Comparison of ENCODE assay signal across 12 cellular contexts in the genomic region with DNA sequence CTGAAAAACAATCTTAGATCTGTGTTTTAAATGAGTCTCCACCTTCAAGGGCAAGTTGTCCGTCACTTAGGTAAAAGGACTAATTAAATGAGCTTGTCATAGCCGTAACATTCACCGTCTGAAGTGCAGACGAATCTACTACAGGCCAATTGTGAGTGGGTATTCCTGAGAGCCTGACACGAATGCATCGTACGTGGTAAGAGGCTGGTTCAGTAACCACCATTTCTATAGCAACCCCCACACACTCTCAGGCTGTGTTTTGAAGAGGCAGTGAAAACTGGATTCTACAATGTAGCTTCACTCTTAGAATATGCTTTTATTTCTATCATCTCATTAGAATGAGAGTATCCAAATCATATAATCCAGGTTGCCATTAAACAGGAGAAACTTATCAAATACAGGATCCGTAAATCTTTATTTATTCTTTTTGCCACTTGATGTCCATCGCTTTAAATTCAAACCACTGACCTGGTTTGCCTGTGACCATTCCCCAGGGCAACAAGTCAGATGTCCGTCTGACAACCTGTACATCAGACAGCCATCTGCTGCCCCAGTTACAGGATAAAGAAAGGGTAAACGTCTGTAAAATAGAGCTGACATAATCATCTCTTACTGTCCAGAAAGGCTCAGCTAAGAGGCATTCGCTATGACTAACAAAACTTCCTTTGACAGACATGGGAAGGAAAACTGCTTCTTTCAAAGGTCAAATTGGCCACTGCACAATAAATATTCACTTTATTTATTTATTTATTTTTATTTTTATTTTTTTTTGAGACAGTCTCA.
DNase-seq lines count a peak whose midpoint lies in the region; ATAC-seq and TF ChIP-seq lines count a peak whose summit lies in the region.
"Had no signal": no experiment of that assay in that cellular context is flagged by ENCODE, and none has a peak within 500 bp of the region (broad histone marks: within the 10 kb centered on the region; RNA-seq: fewer than 3 reads in every experiment).

No MANE protein-coding gene starts in this region.

- H3K4me1 Mint-ChIP-seq in neural crest cell = peaks cover 6% of the 10 kb centered on the region
- H3K4me1 Mint-ChIP-seq: mesothelial cell of epicardium had no signal

- peak; percentile 49 for DNase-seq in EH (ENCODE audit: low read depth)
- DNase-seq in NCI-H128 (lab: John Stamatoyannopoulos, UW; ENCODE audit: unreplicated experiment) = peak; percentile 15
- DNase-seq in central memory CD4-positive, alpha-beta T cell = peak; percentile 30
- DNase-seq in neural crest cell (ENCODE audit: low read depth, low spot score) = no peak
- no peak for DNase-seq in KG1 (lab: John Stamatoyannopoulos, UW)
- DNase-seq in mesenteric fat pad (ENCODE audit: low spot score) = no peak
- DNase-seq: hippocampal formation, NCI-H1694 treated with DMSO at 0.1 percent for 48 hours, right lobe of liver had no signal

- H3K27ac Mint-ChIP-seq in neural crest cell (ENCODE audit: unreplicated experiment) = peak overlapping the region; percentile 46
- H3K27ac Mint-ChIP-seq: activated T-helper 2 cell treated with anti-CD3 and anti-CD28 coated beads, Interferon-gamma antibody, Interleukin-2, Interleukin-4, amounts not matched to agents 10 μg/mL and 5 μg/mL and 100 μg/mL, durations not matched to agents 14 hours and 24 hours and 36 hours; mesothelial cell of epicardium had no signal

- no peaks in the 10 kb centered on the region for H3K27me3 Mint-ChIP-seq in neural crest cell (ENCODE audit: low read depth)

- no peak for TF ChIP-seq CTCF in neural crest cell (conservative IDR thresholded peaks at IDR 0.05)

- H3K9me3 Mint-ChIP-seq in neural crest cell = no peaks in the 10 kb centered on the region
- H3K9me3 Mint-ChIP-seq: activated T-helper 2 cell treated with anti-CD3 and anti-CD28 coated beads, Interferon-gamma antibody, Interleukin-2, Interleukin-4, amounts not matched to agents 10 μg/mL and 5 μg/mL and 100 μg/mL, durations not matched to agents 14 hours and 24 hours and 36 hours; mesothelial cell of epicardium had no signal

- no peak overlapping the region for H3K4me3 Mint-ChIP-seq in neural crest cell
- H3K4me3 Mint-ChIP-seq: mesothelial cell of epicardium had no signal

- H3K36me3 Mint-ChIP-seq in neural crest cell (ENCODE audit: low read depth) = no peaks in the 10 kb centered on the region

- ATAC-seq in HG02852 (IDR thresholded peaks at IDR 0.05; ENCODE audit: unreplicated experiment) = no peak
- ATAC-seq: right lobe of liver had no signal

Comparison
In these comparisons a context has a peak if more than half of its experiments do, and no peak if none do; other contexts are left out.
1. DNase-seq: peak in EH (single experiment), NCI-H128 (single experiment) and central memory CD4-positive, alpha-beta T cell (single experiment); none in neural crest cell (single experiment), KG1 (single experiment) and mesenteric fat pad (single experiment).